1 cellular context compared by ENCODE assay signal in the genomic region with DNA sequence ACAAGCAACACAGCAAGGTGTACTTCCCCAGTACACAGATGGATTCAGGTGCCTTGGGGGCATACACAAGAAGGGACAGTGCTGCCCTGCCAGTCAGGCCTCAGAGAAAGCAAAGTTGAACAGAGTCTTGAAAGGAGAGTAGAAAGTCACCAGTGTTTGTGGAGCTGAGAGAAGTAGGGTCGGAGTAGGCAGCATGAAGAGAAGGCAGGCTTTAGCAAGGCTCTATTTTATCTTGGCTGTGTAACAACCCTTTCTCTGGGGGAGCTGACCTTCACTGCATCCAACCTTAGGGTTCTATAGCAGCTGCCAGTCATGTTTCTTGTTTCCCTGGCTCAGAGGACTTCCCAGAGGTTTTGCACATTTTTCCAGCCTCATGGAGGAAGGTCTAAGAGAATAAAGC.
TF ChIP-seq lines count a peak whose summit lies in the region.

No MANE protein-coding gene starts in this region.

TF ChIP-seq in GM23338, 12 proteins besides CTCF, POLR2A, EP300 and RAD21 (continued from another document):
- TF ChIP-seq, protein P1, sequence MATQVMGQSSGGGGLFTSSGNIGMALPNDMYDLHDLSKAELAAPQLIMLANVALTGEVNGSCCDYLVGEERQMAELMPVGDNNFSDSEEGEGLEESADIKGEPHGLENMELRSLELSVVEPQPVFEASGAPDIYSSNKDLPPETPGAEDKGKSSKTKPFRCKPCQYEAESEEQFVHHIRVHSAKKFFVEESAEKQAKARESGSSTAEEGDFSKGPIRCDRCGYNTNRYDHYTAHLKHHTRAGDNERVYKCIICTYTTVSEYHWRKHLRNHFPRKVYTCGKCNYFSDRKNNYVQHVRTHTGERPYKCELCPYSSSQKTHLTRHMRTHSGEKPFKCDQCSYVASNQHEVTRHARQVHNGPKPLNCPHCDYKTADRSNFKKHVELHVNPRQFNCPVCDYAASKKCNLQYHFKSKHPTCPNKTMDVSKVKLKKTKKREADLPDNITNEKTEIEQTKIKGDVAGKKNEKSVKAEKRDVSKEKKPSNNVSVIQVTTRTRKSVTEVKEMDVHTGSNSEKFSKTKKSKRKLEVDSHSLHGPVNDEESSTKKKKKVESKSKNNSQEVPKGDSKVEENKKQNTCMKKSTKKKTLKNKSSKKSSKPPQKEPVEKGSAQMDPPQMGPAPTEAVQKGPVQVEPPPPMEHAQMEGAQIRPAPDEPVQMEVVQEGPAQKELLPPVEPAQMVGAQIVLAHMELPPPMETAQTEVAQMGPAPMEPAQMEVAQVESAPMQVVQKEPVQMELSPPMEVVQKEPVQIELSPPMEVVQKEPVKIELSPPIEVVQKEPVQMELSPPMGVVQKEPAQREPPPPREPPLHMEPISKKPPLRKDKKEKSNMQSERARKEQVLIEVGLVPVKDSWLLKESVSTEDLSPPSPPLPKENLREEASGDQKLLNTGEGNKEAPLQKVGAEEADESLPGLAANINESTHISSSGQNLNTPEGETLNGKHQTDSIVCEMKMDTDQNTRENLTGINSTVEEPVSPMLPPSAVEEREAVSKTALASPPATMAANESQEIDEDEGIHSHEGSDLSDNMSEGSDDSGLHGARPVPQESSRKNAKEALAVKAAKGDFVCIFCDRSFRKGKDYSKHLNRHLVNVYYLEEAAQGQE (IDR thresholded peaks at IDR 0.05; ENCODE audit: unreplicated experiment): no peak
- TF ChIP-seq CREB1 (CRISPR knock-in tag; IDR thresholded peaks at IDR 0.05; ENCODE audit: low read depth) (no peak), ZNF462 (CRISPR knock-in tag; IDR thresholded peaks at IDR 0.05) (no peak), EZH2 (IDR thresholded peaks at IDR 0.05; ENCODE audit: low read depth, unreplicated experiment) (no peak)
- TF ChIP-seq, protein P2, sequence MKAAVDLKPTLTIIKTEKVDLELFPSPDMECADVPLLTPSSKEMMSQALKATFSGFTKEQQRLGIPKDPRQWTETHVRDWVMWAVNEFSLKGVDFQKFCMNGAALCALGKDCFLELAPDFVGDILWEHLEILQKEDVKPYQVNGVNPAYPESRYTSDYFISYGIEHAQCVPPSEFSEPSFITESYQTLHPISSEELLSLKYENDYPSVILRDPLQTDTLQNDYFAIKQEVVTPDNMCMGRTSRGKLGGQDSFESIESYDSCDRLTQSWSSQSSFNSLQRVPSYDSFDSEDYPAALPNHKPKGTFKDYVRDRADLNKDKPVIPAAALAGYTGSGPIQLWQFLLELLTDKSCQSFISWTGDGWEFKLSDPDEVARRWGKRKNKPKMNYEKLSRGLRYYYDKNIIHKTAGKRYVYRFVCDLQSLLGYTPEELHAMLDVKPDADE (IDR thresholded peaks at IDR 0.05): no peak
